Comparison of ENCODE assay signal across 1 cellular context in genomic region chr11:119730347-119730613, GRCh38.
TF ChIP-seq lines count a peak whose summit lies in the region.

No MANE protein-coding gene starts in this region.

TF ChIP-seq in WTC11, 78 proteins besides CTCF, POLR2A, EP300 and RAD21 (continued from another document):
- TF ChIP-seq, protein P1, sequence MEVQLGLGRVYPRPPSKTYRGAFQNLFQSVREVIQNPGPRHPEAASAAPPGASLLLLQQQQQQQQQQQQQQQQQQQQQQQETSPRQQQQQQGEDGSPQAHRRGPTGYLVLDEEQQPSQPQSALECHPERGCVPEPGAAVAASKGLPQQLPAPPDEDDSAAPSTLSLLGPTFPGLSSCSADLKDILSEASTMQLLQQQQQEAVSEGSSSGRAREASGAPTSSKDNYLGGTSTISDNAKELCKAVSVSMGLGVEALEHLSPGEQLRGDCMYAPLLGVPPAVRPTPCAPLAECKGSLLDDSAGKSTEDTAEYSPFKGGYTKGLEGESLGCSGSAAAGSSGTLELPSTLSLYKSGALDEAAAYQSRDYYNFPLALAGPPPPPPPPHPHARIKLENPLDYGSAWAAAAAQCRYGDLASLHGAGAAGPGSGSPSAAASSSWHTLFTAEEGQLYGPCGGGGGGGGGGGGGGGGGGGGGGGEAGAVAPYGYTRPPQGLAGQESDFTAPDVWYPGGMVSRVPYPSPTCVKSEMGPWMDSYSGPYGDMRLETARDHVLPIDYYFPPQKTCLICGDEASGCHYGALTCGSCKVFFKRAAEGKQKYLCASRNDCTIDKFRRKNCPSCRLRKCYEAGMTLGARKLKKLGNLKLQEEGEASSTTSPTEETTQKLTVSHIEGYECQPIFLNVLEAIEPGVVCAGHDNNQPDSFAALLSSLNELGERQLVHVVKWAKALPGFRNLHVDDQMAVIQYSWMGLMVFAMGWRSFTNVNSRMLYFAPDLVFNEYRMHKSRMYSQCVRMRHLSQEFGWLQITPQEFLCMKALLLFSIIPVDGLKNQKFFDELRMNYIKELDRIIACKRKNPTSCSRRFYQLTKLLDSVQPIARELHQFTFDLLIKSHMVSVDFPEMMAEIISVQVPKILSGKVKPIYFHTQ (CRISPR knock-in tag; IDR thresholded peaks at IDR 0.05), result no peak
